In the genomic region with DNA sequence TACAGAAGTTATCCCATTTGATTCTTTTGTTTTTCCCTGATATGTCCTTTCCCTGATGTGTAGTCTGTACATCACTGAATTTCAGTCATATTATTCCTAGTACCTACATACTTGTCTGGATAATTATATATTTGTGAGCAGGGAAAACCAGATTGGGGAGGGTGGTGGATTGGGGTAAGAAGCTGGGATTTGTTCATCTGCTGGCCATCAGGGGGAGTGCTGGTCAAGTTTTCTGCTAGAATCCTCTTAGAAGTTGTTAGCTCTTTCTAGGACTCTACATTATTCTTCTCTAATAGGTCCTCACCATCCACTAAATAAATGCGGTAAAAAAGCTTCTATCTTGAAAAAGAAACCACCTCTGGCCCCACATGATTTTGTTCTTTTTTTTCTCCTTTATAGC, we compare ENCODE assay signal across 9 cellular contexts.
A peak's percentile ranks its signal among the peaks of the same experiment; 100 is the strongest.
DNase-seq lines count a peak whose midpoint lies in the region; ATAC-seq and TF ChIP-seq lines count a peak whose summit lies in the region.
"Had no signal": no experiment of that assay in that cellular context is flagged by ENCODE, and none has a peak within 500 bp of the region (broad histone marks: within the 10 kb centered on the region; RNA-seq: fewer than 3 reads in every experiment).

No MANE protein-coding gene starts in this region.

- H3K9me3 ChIP-seq in DOHH2 (ENCODE audit: control insufficient read depth, insufficient read depth, low read length) (no peaks in the 10 kb centered on the region), IMR-90 (ENCODE audit: control insufficient read depth, insufficient read depth, low read length) (peaks cover 8% of the 10 kb centered on the region; the same call in 1 of the 2 replicates), hepatocyte (ENCODE audit: low read depth) (no peaks in the 10 kb centered on the region)

- H3K27me3 Mint-ChIP-seq in activated T-helper 1 cell treated with anti-CD3 and anti-CD28 coated beads, Interleukin-12 subunit alpha, Interleukin-12 subunit beta, Interleukin-2, Interleukin-4 antibody, amounts not matched to agents 30 ng/mL and 10 ng/mL and 1 ng/mL, durations not matched to agents 14 hours and 24 hours and 36 hours (ENCODE audit: insufficient read depth): no peaks in the 10 kb centered on the region
- H3K27me3 Mint-ChIP-seq: naive B cell had no signal

- H4K20me1 ChIP-seq in DOHH2 (ENCODE audit: control insufficient read depth, insufficient read depth, low read depth, low read length): no peaks in the 10 kb centered on the region
- H4K20me1 ChIP-seq in IMR-90 (ENCODE audit: insufficient read depth, low read length): no peaks in the 10 kb centered on the region
- no peaks in the 10 kb centered on the region for H4K20me1 ChIP-seq in hepatocyte (ENCODE audit: insufficient read depth, poor library complexity, severe bottlenecking)

- no peaks in the 10 kb centered on the region for H3K4me1 ChIP-seq in DOHH2 (ENCODE audit: control insufficient read depth, low read length)
- no peaks in the 10 kb centered on the region for H3K4me1 ChIP-seq in IMR-90 (ENCODE audit: control insufficient read depth, insufficient read depth, low read length)
- no peaks in the 10 kb centered on the region for H3K4me1 ChIP-seq in hepatocyte (ENCODE audit: insufficient read depth)

- no TSS peak for BruUV-seq in IMR-90 (replicated peaks; lab: Mats Ljungman, UMichigan)

- no peak overlapping the region for H3K4me3 Mint-ChIP-seq in activated T-helper 1 cell treated with anti-CD3 and anti-CD28 coated beads, Interleukin-12 subunit alpha, Interleukin-12 subunit beta, Interleukin-2, Interleukin-4 antibody, amounts not matched to agents 30 ng/mL and 10 ng/mL and 1 ng/mL, durations not matched to agents 14 hours and 24 hours and 36 hours
- H3K4me3 Mint-ChIP-seq: naive B cell had no signal

- H3K79me2 ChIP-seq in DOHH2 (ENCODE audit: control insufficient read depth, low read length) (no peaks in the 10 kb centered on the region), hepatocyte (no peaks in the 10 kb centered on the region)

- POLR2A ChIA-PET in IMR-90 (lab: Charles Lee; ENCODE audit: unreplicated experiment): no interaction called here

- no peak overlapping the region for H4K91ac ChIP-seq in IMR-90 (ENCODE audit: insufficient read depth, low read depth, low read length)

- H3K9ac ChIP-seq in IMR-90 (ENCODE audit: low read depth, low read length): no peak overlapping the region

- in situ Hi-C loops in IMR-90 (cut with MboI; ENCODE audit: low sequenced_read_pairs): no loop called here

- no peak overlapping the region for H3K4me2 ChIP-seq in DOHH2 (ENCODE audit: low read length)
- H3K4me2 ChIP-seq in IMR-90 (ENCODE audit: low read depth, low read length): no peak overlapping the region
- H3K4me2 ChIP-seq in hepatocyte: no peak overlapping the region

- intact Hi-C loops in IMR-90 (cut with micrococcal nuclease): no loop called here
- intact Hi-C loops in activated T-helper 1 cell treated with anti-CD3 and anti-CD28 coated beads, Interleukin-12 subunit alpha, Interleukin-12 subunit beta, Interleukin-2, Interleukin-4 antibody, amounts not matched to agents 30 ng/mL and 10 ng/mL and 1 ng/mL, durations not matched to agents 14 hours and 24 hours and 36 hours (cut with micrococcal nuclease): loop anchor here (5.0 kb wide), 1 partner anchor 348 kb away; no protein-coding TSS in a partner anchor

- H3K23ac ChIP-seq in IMR-90 (ENCODE audit: low read depth, low read length): no peak overlapping the region

- dilution Hi-C loops in IMR-90 (cut with HindIII; ENCODE audit: low sequenced_read_pairs, unreplicated experiment): no loop called here

- no peak overlapping the region for H3K27ac Mint-ChIP-seq in activated T-helper 1 cell treated with anti-CD3 and anti-CD28 coated beads, Interleukin-12 subunit alpha, Interleukin-12 subunit beta, Interleukin-2, Interleukin-4 antibody, amounts not matched to agents 30 ng/mL and 10 ng/mL and 1 ng/mL, durations not matched to agents 14 hours and 24 hours and 36 hours
- H3K27ac Mint-ChIP-seq: naive B cell had no signal

- no peak overlapping the region for H2BK15ac ChIP-seq in IMR-90 (ENCODE audit: low read depth, low read length)

- no peaks in the 10 kb centered on the region for H3K9me1 ChIP-seq in IMR-90 (ENCODE audit: insufficient read depth, low read length)

- no peak overlapping the region for H2BK5ac ChIP-seq in IMR-90 (ENCODE audit: low read depth, low read length, poor library complexity, severe bottlenecking)

- H3K9me3 Mint-ChIP-seq in activated T-helper 1 cell treated with anti-CD3 and anti-CD28 coated beads, Interleukin-12 subunit alpha, Interleukin-12 subunit beta, Interleukin-2, Interleukin-4 antibody, amounts not matched to agents 30 ng/mL and 10 ng/mL and 1 ng/mL, durations not matched to agents 14 hours and 24 hours and 36 hours: no peaks in the 10 kb centered on the region

- TF ChIP-seq CTCF in DOHH2 (IDR thresholded peaks at IDR 0.05; ENCODE audit: low read depth, low read length, poor library complexity, severe bottlenecking) (peak; percentile 72), IMR-90 (conservative IDR thresholded peaks at IDR 0.05; ENCODE audit: low read depth, low read length) (0 out of 2 replicates have a peak, but pooled peaks have one; percentile 4), hepatocyte (IDR thresholded peaks at IDR 0.05; ENCODE audit: poor library complexity) (peak; percentile 63)

- H3K27ac ChIP-seq in DOHH2 (ENCODE audit: low read depth, low read length) (no peak overlapping the region), IMR-90 (ENCODE audit: insufficient read depth, low read length) (no peak overlapping the region), hepatocyte (no peak overlapping the region)

- no peak overlapping the region for H4K5ac ChIP-seq in IMR-90 (ENCODE audit: low read depth, low read length)

- H3K36me3 Mint-ChIP-seq in activated T-helper 1 cell treated with anti-CD3 and anti-CD28 coated beads, Interleukin-12 subunit alpha, Interleukin-12 subunit beta, Interleukin-2, Interleukin-4 antibody, amounts not matched to agents 30 ng/mL and 10 ng/mL and 1 ng/mL, durations not matched to agents 14 hours and 24 hours and 36 hours (ENCODE audit: low read depth): no peaks in the 10 kb centered on the region
- H3K36me3 Mint-ChIP-seq: naive B cell had no signal

- no peaks in the 10 kb centered on the region for H3K27me3 ChIP-seq in DOHH2 (ENCODE audit: control insufficient read depth, low read length)
- H3K27me3 ChIP-seq in IMR-90 (ENCODE audit: control insufficient read depth, insufficient read depth, low read length): no peaks in the 10 kb centered on the region
- H3K27me3 ChIP-seq in hepatocyte: no peaks in the 10 kb centered on the region

- no peak for TF ChIP-seq POLR2A in IMR-90 (IDR thresholded peaks at IDR 0.05; ENCODE audit: low read depth, low read length)

- H3K79me1 ChIP-seq in IMR-90 (ENCODE audit: low read depth in 1 of 2, low read length in 2 of 2): no peaks in the 10 kb centered on the region

- CTCF ChIA-PET in IMR-90 (lab: Yijun Ruan, JAX): no interaction called here

- H3K4me1 Mint-ChIP-seq in activated T-helper 1 cell treated with anti-CD3 and anti-CD28 coated beads, Interleukin-12 subunit alpha, Interleukin-12 subunit beta, Interleukin-2, Interleukin-4 antibody, amounts not matched to agents 30 ng/mL and 10 ng/mL and 1 ng/mL, durations not matched to agents 14 hours and 24 hours and 36 hours (ENCODE audit: low read depth): no peaks in the 10 kb centered on the region
- H3K4me1 Mint-ChIP-seq: naive B cell had no signal

- H2AFZ ChIP-seq in IMR-90 (replicated peaks; ENCODE audit: low read length, poor library complexity) (no peak overlapping the region), hepatocyte (no peak overlapping the region)

- ATAC-seq in GM19023 (IDR thresholded peaks at IDR 0.05; ENCODE audit: unreplicated experiment) (peak; percentile 62), IMR-90 (ENCODE audit: low read depth) (no peak), HG03135 (IDR thresholded peaks at IDR 0.05; ENCODE audit: unreplicated experiment) (no peak)

- H3K9me2 ChIP-seq in DOHH2 (replicated peaks; ENCODE audit: control insufficient read depth, low read length) (no peaks in the 10 kb centered on the region), hepatocyte (replicated peaks; ENCODE audit: insufficient read depth) (no peaks in the 10 kb centered on the region)

- H3K4ac ChIP-seq in IMR-90 (ENCODE audit: low read depth, low read length): no peak overlapping the region

- H3K36me3 ChIP-seq in DOHH2 (ENCODE audit: control insufficient read depth, low read length) (no peaks in the 10 kb centered on the region), IMR-90 (ENCODE audit: control insufficient read depth, insufficient read depth, low read length) (no peaks in the 10 kb centered on the region), hepatocyte (replicated peaks; ENCODE audit: insufficient read depth, low read depth) (no peaks in the 10 kb centered on the region)

- no peak overlapping the region for H2AK9ac ChIP-seq in IMR-90 (replicated peaks; ENCODE audit: low read depth, low read length, poor library complexity)

- TF ChIP-seq RAD21 in IMR-90 (IDR thresholded peaks at IDR 0.05; ENCODE audit: low read length): no peak

- DNase-seq in IMR-90 (no peak), SKM-1 (lab: John Stamatoyannopoulos, UW; ENCODE audit: unreplicated experiment) (peak; percentile 35), hepatocyte (ENCODE audit: low spot score) (peak; percentile 55)
- no peak for DNase-seq in activated T-helper 1 cell treated with anti-CD3 and anti-CD28 coated beads, Interleukin-12 subunit alpha, Interleukin-12 subunit beta, Interleukin-2, Interleukin-4 antibody, amounts not matched to agents 30 ng/mL and 10 ng/mL and 1 ng/mL, durations not matched to agents 14 hours and 24 hours and 36 hours (ENCODE audit: low spot score)
- DNase-seq in central memory CD4-positive, alpha-beta T cell: no peak
- DNase-seq: naive B cell had no signal

- H2BK120ac ChIP-seq in IMR-90 (ENCODE audit: low read depth, low read length): no peak overlapping the region

- no peak overlapping the region for H4K8ac ChIP-seq in IMR-90 (ENCODE audit: low read depth in 2 of 2, low read length in 2 of 2)

- no peak overlapping the region for H3K18ac ChIP-seq in IMR-90 (ENCODE audit: low read depth, low read length)

- H3K4me3 ChIP-seq in DOHH2 (ENCODE audit: low read length): no peak overlapping the region
- no peak overlapping the region for H3K4me3 ChIP-seq in IMR-90 (ENCODE audit: insufficient read depth, low read depth, low read length)
- H3K4me3 ChIP-seq in hepatocyte: no peak overlapping the region

- no peak overlapping the region for H3K56ac ChIP-seq in IMR-90 (ENCODE audit: extremely low read depth, insufficient read depth, low read length)

- H3F3A ChIP-seq in DOHH2 (ENCODE audit: control insufficient read depth, insufficient read depth): no peaks in the 10 kb centered on the region

- no CpG with 5 or more reads among the region's 1 CpG for WGBS in IMR-90 (ENCODE audit: extremely low coverage in 2 of 2, insufficient read length in 1 of 2), 2 experiments
- WGBS in hepatocyte (ENCODE audit: low lambda C conversion rate, missing lambda C conversion rate): 39% methylated on average over 1 of the region's 1 CpG

- H3K14ac ChIP-seq in IMR-90 (replicated peaks; ENCODE audit: low read depth, low read length): no peak overlapping the region

- H2BK20ac ChIP-seq in IMR-90 (ENCODE audit: low read depth, low read length): no peak overlapping the region

- no peak overlapping the region for H2AK5ac ChIP-seq in IMR-90 (ENCODE audit: low read depth, low read length)

TF ChIP-seq in IMR-90, 13 proteins besides CTCF, POLR2A, EP300 and RAD21 (continues in another document):
- no peak for TF ChIP-seq NFE2L2 (IDR thresholded peaks at IDR 0.05; ENCODE audit: low read depth, low read length)

Comparison
In these comparisons a context has a peak if more than half of its experiments do, and no peak if none do; other contexts are left out.
1. CTCF ChIP-seq: peak in every context shown above with its lines; median percentile 72 in DOHH2; 63 in hepatocyte; 4 in IMR-90.
2. DNase-seq: peak in SKM-1 (single experiment) and hepatocyte (single experiment); none in IMR-90 (single experiment), activated T-helper 1 cell treated with anti-CD3 and anti-CD28 coated beads, Interleukin-12 subunit alpha, Interleukin-12 subunit beta, Interleukin-2, Interleukin-4 antibody, amounts not matched to agents 30 ng/mL and 10 ng/mL and 1 ng/mL, durations not matched to agents 14 hours and 24 hours and 36 hours (single experiment) and central memory CD4-positive, alpha-beta T cell (single experiment).